Comparison of ENCODE assay signal across 11 cellular contexts in the genomic region with DNA sequence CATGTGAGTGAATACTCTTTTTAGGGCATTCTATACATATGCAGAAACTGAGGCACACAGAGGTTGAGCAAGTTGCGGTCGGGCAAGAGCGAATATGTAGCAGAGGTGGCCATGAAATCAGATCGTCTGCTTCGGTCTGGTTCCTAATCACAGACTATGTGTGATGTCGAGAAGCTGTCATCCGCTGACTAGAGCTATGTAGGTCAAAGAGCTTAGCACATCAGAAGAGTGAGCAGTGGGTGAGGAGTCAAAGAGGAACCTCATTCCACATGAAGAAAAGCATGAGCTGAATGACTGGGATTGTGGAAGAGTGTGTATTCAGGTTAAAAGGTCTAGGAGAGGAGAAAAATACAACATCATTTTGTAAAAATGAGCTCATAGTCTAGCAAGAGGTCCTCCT. TPM values are rescaled to one million over a fixed set of nuclear protein-coding genes. Genes with fewer than 3 reads are reported as not detected.
DNase-seq lines count a peak whose midpoint lies in the region; ATAC-seq and TF ChIP-seq lines count a peak whose summit lies in the region.
"Had no signal": no experiment of that assay in that cellular context is flagged by ENCODE, and none has a peak within 500 bp of the region (broad histone marks: within the 10 kb centered on the region; RNA-seq: fewer than 3 reads in every experiment).

No MANE protein-coding gene starts in this region.

- DNase-seq in Daoy (ENCODE audit: low read depth) = peak; percentile 45
- no peak for DNase-seq in Peyer's patch
- DNase-seq in effector memory CD8-positive, alpha-beta T cell = peak; percentile 31 to 40 (median 37)
- DNase-seq in hepatocyte (ENCODE audit: low spot score) = no peak
- DNase-seq in NCI-H748 treated with DMSO at 0.1 percent for 48 hours (lab: John Stamatoyannopoulos, UW) = no peak
- DNase-seq in posterior cingulate gyrus = no peak
- DNase-seq: activated naive CD4-positive, alpha-beta T cell; NCI-H1930; nephron progenitor cell had no signal

- no peak for TF ChIP-seq POLR2A in Peyer's patch (IDR thresholded peaks at IDR 0.05)

- H3K27me3 ChIP-seq in Peyer's patch (no peaks in the 10 kb centered on the region), parathyroid adenoma (ENCODE audit: control insufficient read depth, insufficient read depth, low read length) (no peaks in the 10 kb centered on the region), hepatocyte (no peaks in the 10 kb centered on the region)

- peak overlapping the region in 3 of 4 donors; percentile 68 to 85 (median 69) for H3K27ac ChIP-seq in Peyer's patch
- H3K27ac ChIP-seq in parathyroid adenoma = peak overlapping the region; percentile 86
- H3K27ac ChIP-seq in hepatocyte = no peak overlapping the region

- peak overlapping the region; percentile 96 for H3K27ac Mint-ChIP-seq in effector memory CD8-positive, alpha-beta T cell
- H3K27ac Mint-ChIP-seq: nephron progenitor cell had no signal

- H3K36me3 Mint-ChIP-seq in effector memory CD8-positive, alpha-beta T cell (ENCODE audit: insufficient read depth) = peaks cover 17% of the 10 kb centered on the region

- H2AFZ ChIP-seq in parathyroid adenoma (no peak overlapping the region), hepatocyte (no peak overlapping the region)

- no peak for TF ChIP-seq CTCF in Peyer's patch (IDR thresholded peaks at IDR 0.05)
- TF ChIP-seq CTCF in parathyroid adenoma (IDR thresholded peaks at IDR 0.05) = no peak
- TF ChIP-seq CTCF in hepatocyte (IDR thresholded peaks at IDR 0.05; ENCODE audit: poor library complexity) = no peak

- H3K79me2 ChIP-seq in parathyroid adenoma = no peaks in the 10 kb centered on the region
- H3K79me2 ChIP-seq in hepatocyte = no peaks in the 10 kb centered on the region

- ATAC-seq in effector memory CD8-positive, alpha-beta T cell (replicated peaks) = peak; percentile 68
- ATAC-seq in GM19467 (IDR thresholded peaks at IDR 0.05; ENCODE audit: unreplicated experiment) = no peak

- no peaks in the 10 kb centered on the region for H4K20me1 ChIP-seq in hepatocyte (ENCODE audit: insufficient read depth, poor library complexity, severe bottlenecking)

- H3K27me3 Mint-ChIP-seq in effector memory CD8-positive, alpha-beta T cell = no peaks in the 10 kb centered on the region

- peak overlapping the region; percentile 80 to 84 for H3K4me3 Mint-ChIP-seq in effector memory CD8-positive, alpha-beta T cell
- H3K4me3 Mint-ChIP-seq: nephron progenitor cell had no signal

- H3K4me1 ChIP-seq in Peyer's patch = peaks cover 0 to 23% (median 0%) of the 10 kb centered on the region in 4 donors
- H3K4me1 ChIP-seq in parathyroid adenoma = peaks cover 30% of the 10 kb centered on the region
- peaks cover 17% of the 10 kb centered on the region for H3K4me1 ChIP-seq in hepatocyte (ENCODE audit: insufficient read depth)

- H3K36me3 ChIP-seq in Peyer's patch = no peaks in the 10 kb centered on the region
- no peaks in the 10 kb centered on the region for H3K36me3 ChIP-seq in parathyroid adenoma (ENCODE audit: control insufficient read depth, insufficient read depth, low read length)
- no peaks in the 10 kb centered on the region for H3K36me3 ChIP-seq in hepatocyte (replicated peaks; ENCODE audit: insufficient read depth, low read depth)

- H3K9me3 Mint-ChIP-seq in effector memory CD8-positive, alpha-beta T cell = no peaks in the 10 kb centered on the region

- no peak overlapping the region for H3K4me3 ChIP-seq in Peyer's patch
- no peak overlapping the region for H3K4me3 ChIP-seq in parathyroid adenoma (ENCODE audit: low read depth, low read length)
- H3K4me3 ChIP-seq in hepatocyte = no peak overlapping the region

- intact Hi-C loops in posterior cingulate gyrus (cut with DNase I) = no loop called here

- H3K9me3 ChIP-seq in Peyer's patch (no peaks in the 10 kb centered on the region), parathyroid adenoma (ENCODE audit: control insufficient read depth, low read length) (no peaks in the 10 kb centered on the region), hepatocyte (ENCODE audit: low read depth) (no peaks in the 10 kb centered on the region)

- no peak overlapping the region for H3K4me2 ChIP-seq in parathyroid adenoma (ENCODE audit: low read length)
- H3K4me2 ChIP-seq in hepatocyte = no peak overlapping the region

- H3K9ac ChIP-seq in parathyroid adenoma = no peak overlapping the region

- 88% methylated on average over 7 of the region's 7 CpGs for WGBS in hepatocyte (ENCODE audit: low lambda C conversion rate, missing lambda C conversion rate)

- H3K4me1 Mint-ChIP-seq in effector memory CD8-positive, alpha-beta T cell (ENCODE audit: low read depth in 2 of 2) = peaks cover 70 to 76% of the 10 kb centered on the region in 2 donors

- H3K9me2 ChIP-seq in hepatocyte (replicated peaks; ENCODE audit: insufficient read depth) = no peaks in the 10 kb centered on the region

RNA-seq across cellular contexts. Expression of gene GAB3, which starts 19.0 kb away (rescaled TPM):
- 0.11 and 0.21 TPM in 2 replicates for total RNA-seq in Daoy (2014; rRNA removed; shearing (Covaris generic))
- total RNA-seq in Peyer's patch = 1 to 10 TPM; 3.5 to 7.4 (median 5.0) TPM
- 0.44 and 0.50 TPM in 2 replicates for total RNA-seq in hepatocyte
- polyA plus RNA-seq in hepatocyte = 0.21 and 0.50 TPM in 2 replicates

RNA-seq across cellular contexts. Expression of gene DKC1, which starts 30.8 kb away (rescaled TPM):
- total RNA-seq in Daoy (2014; rRNA removed; shearing (Covaris generic)) = 109 and 124 TPM in 2 replicates
- total RNA-seq in Peyer's patch (100 to 1,000 TPM in 1 of 4 donors, 10 to 100 TPM in 3; 22.8 to 128 (median 39.0) TPM), hepatocyte (27.8 and 32.1 TPM in 2 replicates)
- 38.9 and 43.0 TPM in 2 replicates for polyA plus RNA-seq in hepatocyte

Comparison
In these comparisons a context has a peak if more than half of its experiments do, and no peak if none do; other contexts are left out.
1. DNase-seq: peak in Daoy (single experiment) and effector memory CD8-positive, alpha-beta T cell (3 of 3); none in Peyer's patch (0 of 3), hepatocyte (single experiment), NCI-H748 treated with DMSO at 0.1 percent for 48 hours (single experiment) and posterior cingulate gyrus (0 of 10).